In genomic region chr10:131978851-131979250, GRCh38 we compare ENCODE assay signal across 1 cellular context.
TF ChIP-seq lines count a peak whose summit lies in the region.

No MANE protein-coding gene starts in this region.

TF ChIP-seq in HepG2, 621 proteins besides CTCF, POLR2A, EP300 and RAD21 (continued from another document):
- TF ChIP-seq FIP1L1 (IDR thresholded peaks at IDR 0.05; ENCODE audit: borderline replicate concordance, insufficient read depth, low read depth, low read length) (no peak), ARID4A (CRISPR knock-in tag; IDR thresholded peaks at IDR 0.05; ENCODE audit: borderline replicate concordance) (peak; percentile 29; the same call in 1 of the 2 replicates), TRIM22 (IDR thresholded peaks at IDR 0.05) (no peak), POLR2G (IDR thresholded peaks at IDR 0.05; ENCODE audit: low read depth, low read length) (0 out of 2 replicates have a peak, but pooled peaks have one; percentile 0), TBX2 (CRISPR knock-in tag; IDR thresholded peaks at IDR 0.05; ENCODE audit: borderline replicate concordance) (peak; percentile 4; the same call in 1 of the 2 replicates), ZFY (CRISPR knock-in tag; IDR thresholded peaks at IDR 0.05) (peak; percentile 14; the same call in 1 of the 2 replicates)
